Comparison of ENCODE assay signal across 13 cellular contexts in genomic region chr5:74275204-74275992, GRCh38.
DNase-seq lines count a peak whose midpoint lies in the region; ATAC-seq and TF ChIP-seq lines count a peak whose summit lies in the region.
"Had no signal": no experiment of that assay in that cellular context is flagged by ENCODE, and none has a peak within 500 bp of the region (broad histone marks: within the 10 kb centered on the region; RNA-seq: fewer than 3 reads in every experiment).

No MANE protein-coding gene starts in this region.

- ATAC-seq in HG03045 (IDR thresholded peaks at IDR 0.05; ENCODE audit: unreplicated experiment), result no peak

- DNase-seq in GM04503 (ENCODE audit: low read depth), result peak; percentile 78
- DNase-seq in SK-N-MC (ENCODE audit: low read depth, low spot score), result peak; percentile 87
- DNase-seq in foreskin fibroblast, result peak; percentile 34 to 51
- no peak for DNase-seq in suprapubic skin (ENCODE audit: low spot score in 2 of 2)
- DNase-seq in NCI-H2196 (lab: John Stamatoyannopoulos, UW; ENCODE audit: unreplicated experiment), result no peak
- DNase-seq in activated CD4-positive, CD25-positive, alpha-beta regulatory T cell treated with anti-CD3 and anti-CD28 coated beads, Interleukin-2, amount 50 U/mL, for 72 hours, result no peak
- DNase-seq: aorta; glutamatergic neuron; naive B cell; PC-9; stimulated activated CD4-positive, alpha-beta T cell treated with anti-CD3 and anti-CD28 coated beads, Interleukin-4, amount 100 ng/mL, for 1 hour; stimulated activated naive CD4-positive, alpha-beta T cell had no signal

- H3K36me3 ChIP-seq in SK-N-MC (ENCODE audit: insufficient read depth, low read length), result no peaks in the 10 kb centered on the region
- no peaks in the 10 kb centered on the region for H3K36me3 ChIP-seq in suprapubic skin

- WGBS in suprapubic skin, result 63% methylated on average over 7 of the region's 7 CpGs

- TF ChIP-seq CTCF in foreskin fibroblast (IDR thresholded peaks at IDR 0.05; ENCODE audit: low read depth, low read length) (no peak), suprapubic skin (IDR thresholded peaks at IDR 0.05) (no peak)

- H3K27ac ChIP-seq in SK-N-MC (peak overlapping the region; percentile 85), suprapubic skin (peak overlapping the region; percentile 28)
- H3K27ac ChIP-seq: PC-9 had no signal

- TF ChIP-seq POLR2A in suprapubic skin (IDR thresholded peaks at IDR 0.05), result no peak

- TF ChIP-seq EP300 in suprapubic skin (IDR thresholded peaks at IDR 0.05), result no peak

- H3K4me3 ChIP-seq in SK-N-MC (peak overlapping the region; percentile 49), foreskin fibroblast (ENCODE audit: low read depth in 1 of 2, low read length in 2 of 2) (no peak overlapping the region), suprapubic skin (no peak overlapping the region)
- H3K4me3 ChIP-seq: PC-9 had no signal

- H3K9me3 ChIP-seq in SK-N-MC (ENCODE audit: low read depth, low read length), result no peaks in the 10 kb centered on the region
- H3K9me3 ChIP-seq in suprapubic skin, result no peaks in the 10 kb centered on the region

- no peaks in the 10 kb centered on the region for H3K27me3 ChIP-seq in suprapubic skin

- peak overlapping the region; percentile 30 for H3K9ac ChIP-seq in SK-N-MC (ENCODE audit: insufficient read length)

- no peaks in the 10 kb centered on the region for H3K4me1 ChIP-seq in suprapubic skin

Comparison
In these comparisons a context has a peak if more than half of its experiments do, and no peak if none do; other contexts are left out.
1. DNase-seq: peak in GM04503 (single experiment), SK-N-MC (single experiment) and foreskin fibroblast (2 of 2); none in suprapubic skin (0 of 2), NCI-H2196 (single experiment) and activated CD4-positive, CD25-positive, alpha-beta regulatory T cell treated with anti-CD3 and anti-CD28 coated beads, Interleukin-2, amount 50 U/mL, for 72 hours (single experiment).